ENCODE assay signal across 19 cellular contexts in the genomic region with DNA sequence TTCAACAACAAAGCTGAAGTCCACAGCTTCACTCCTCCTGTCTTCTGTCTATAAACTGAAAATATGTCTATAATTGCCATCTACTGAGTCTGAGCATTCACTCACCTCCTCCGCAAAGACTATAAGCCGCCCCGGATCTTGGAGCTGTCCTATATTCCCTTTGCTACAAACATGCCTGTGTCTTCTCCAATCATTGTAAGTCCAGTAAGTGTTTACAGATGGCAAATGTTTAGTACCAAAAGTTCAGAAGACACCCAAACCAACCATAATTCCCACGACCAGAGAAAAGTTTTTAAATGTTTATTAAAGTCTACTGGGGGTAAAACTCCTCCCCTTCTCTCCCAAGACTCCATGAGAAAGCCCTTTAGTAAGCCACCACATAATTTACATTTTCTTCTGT.
DNase-seq lines count a peak whose midpoint lies in the region; ATAC-seq, FAIRE-seq and TF ChIP-seq lines count a peak whose summit lies in the region.
"Had no signal": no experiment of that assay in that cellular context is flagged by ENCODE, and none has a peak within 500 bp of the region (broad histone marks: within the 10 kb centered on the region; RNA-seq: fewer than 3 reads in every experiment).

No MANE protein-coding gene starts in this region.

- H2AFZ ChIP-seq in H1 (ENCODE audit: low read length) (no peak overlapping the region), MM.1S (ENCODE audit: low read length) (no peak overlapping the region)
- H2AFZ ChIP-seq: PC-9 had no signal

- peak overlapping the region; percentile 29 for H2BK120ac ChIP-seq in H1 (replicated peaks; ENCODE audit: low read depth, low read length)

- no peak overlapping the region for H4K8ac ChIP-seq in H1 (ENCODE audit: extremely low read depth, insufficient read depth, low read length)

- no peak overlapping the region for H3K18ac ChIP-seq in H1 (ENCODE audit: extremely low read depth, low read length)

- no peak overlapping the region for H2BK20ac ChIP-seq in H1 (ENCODE audit: low read length)

- H3K27ac ChIP-seq in left ventricle myocardium inferior (replicated peaks): peak overlapping the region; percentile 78
- H3K27ac ChIP-seq in H1 (ENCODE audit: low read depth, low read length): no peak overlapping the region
- H3K27ac ChIP-seq in MM.1S (ENCODE audit: low read length): no peak overlapping the region
- H3K27ac ChIP-seq: PC-9, RWPE1 had no signal

- no peak overlapping the region for H4K91ac ChIP-seq in H1 (replicated peaks; ENCODE audit: insufficient read length, low read length)

- no peak overlapping the region for H2BK15ac ChIP-seq in H1 (ENCODE audit: low read length)

- no peak for TF ChIP-seq POLR2A in H1 (IDR thresholded peaks at IDR 0.05; ENCODE audit: control extremely low read depth in 1 of 2, low read depth in 2 of 2, low read length in 2 of 2)

- no peaks in the 10 kb centered on the region for H3K23me2 ChIP-seq in H1 (ENCODE audit: low read depth, low read length)

- no peak overlapping the region for H3K4me3 ChIP-seq in left ventricle myocardium inferior
- H3K4me3 ChIP-seq in H1 (ENCODE audit: extremely low read depth in 1 of 4, insufficient read depth in 2 of 4, low read depth in 3 of 4, low read length in 4 of 4): no peak overlapping the region
- no peak overlapping the region for H3K4me3 ChIP-seq in MM.1S (ENCODE audit: low read length)
- H3K4me3 ChIP-seq: PC-9 had no signal

- no peak overlapping the region for H4K5ac ChIP-seq in H1 (ENCODE audit: insufficient read length, low read depth, low read length)

- TF ChIP-seq RAD21 in H1 (IDR thresholded peaks at IDR 0.05 in 1 of 2, conservative IDR thresholded peaks at IDR 0.05 in 1 of 2; ENCODE audit: low read depth in 2 of 2, low read length in 2 of 2): no peak

- H3K79me2 ChIP-seq in H1 (ENCODE audit: control insufficient read depth in 1 of 2, insufficient read depth in 2 of 2, low read length in 2 of 2): no peaks in the 10 kb centered on the region
- no peaks in the 10 kb centered on the region for H3K79me2 ChIP-seq in MM.1S (ENCODE audit: low read length)

- no peak for ATAC-seq in left ventricle myocardium superior

- H2BK12ac ChIP-seq in H1 (ENCODE audit: low read depth, low read length): no peak overlapping the region

- WGBS in H1 (ENCODE audit: extremely low coverage in 1 of 2, insufficient coverage in 1 of 2, insufficient read length in 1 of 2, insufficient replicate concordance in 2 of 2, low coverage in 1 of 2, low lambda C conversion rate in 2 of 2, missing lambda C conversion rate in 1 of 2), 2 experiments: 86% methylated on average over 4 of the region's 4 CpGs; no CpG with 5 or more reads in 1 of the 2 experiments

- no peaks in the 10 kb centered on the region for H3K36me3 ChIP-seq in left ventricle myocardium inferior
- no peaks in the 10 kb centered on the region for H3K36me3 ChIP-seq in H1 (ENCODE audit: control insufficient read depth in 2 of 4, insufficient read depth in 4 of 4, low read length in 3 of 4)
- H3K36me3 ChIP-seq in MM.1S (replicated peaks; ENCODE audit: insufficient read depth, low read length): no peaks in the 10 kb centered on the region

- H3K9me2 ChIP-seq in MM.1S (replicated peaks; ENCODE audit: insufficient read depth, low read length): no peaks in the 10 kb centered on the region

- peaks cover 67% of the 10 kb centered on the region for H3K4me1 ChIP-seq in left ventricle myocardium inferior
- H3K4me1 ChIP-seq in H1 (replicated peaks in 1 of 4; ENCODE audit: control insufficient read depth in 3 of 4, insufficient read depth in 4 of 4, low read length in 3 of 4): peaks cover 0 to 3% (median 0%) of the 10 kb centered on the region in 4 experiments; a peak in 1 of 7 replicates
- no peaks in the 10 kb centered on the region for H3K4me1 ChIP-seq in MM.1S (ENCODE audit: low read length)

- H3K14ac ChIP-seq in H1 (ENCODE audit: insufficient read length): no peak overlapping the region

- no peak for TF ChIP-seq EP300 in H1 (IDR thresholded peaks at IDR 0.05; ENCODE audit: borderline replicate concordance in 1 of 2, low read depth in 2 of 2, low read length in 2 of 2)

- H3K56ac ChIP-seq in H1 (replicated peaks; ENCODE audit: insufficient read length, low read depth, low read length): no peak overlapping the region

- POLR2A ChIA-PET in H1 (lab: Charles Lee; ENCODE audit: partially characterized antibody): no interaction called here

- intact Hi-C loops in left ventricle myocardium inferior (cut with micrococcal nuclease): no loop called here
- intact Hi-C loops in left ventricle myocardium superior (cut with micrococcal nuclease): no loop called here

- DNase-seq in left ventricle myocardium inferior: no peak
- DNase-seq in left ventricle myocardium superior: no peak
- DNase-seq in H1 (ENCODE audit: low read depth in 1 of 2, low spot score in 2 of 2): no peak
- peak; percentile 25 for DNase-seq in left kidney (ENCODE audit: low read depth, low spot score)
- DNase-seq in MM.1S: no peak
- DNase-seq in NCI-H226: no peak
- DNase-seq in hepatic stellate cell (ENCODE audit: low spot score): no peak
- no peak for DNase-seq in activated T-cell treated with anti-CD3 and anti-CD28 coated beads, Interleukin-2, amount 50 U/mL, for 1 hour
- DNase-seq: 8988T; CD8-positive, alpha-beta memory T cell; KBM-7; MV-4-11; NCI-H1694 treated with DMSO at 0.1 percent for 48 hours; NCI-H2227 treated with DMSO at 0.1 percent for 48 hours; NCI-H524 treated with DMSO at 0.1 percent for 48 hours; PC-9 had no signal

- no peak for TF ChIP-seq CTCF in left ventricle myocardium inferior (IDR thresholded peaks at IDR 0.05; ENCODE audit: borderline replicate concordance)
- no peak for TF ChIP-seq CTCF in H1 (IDR thresholded peaks at IDR 0.05; ENCODE audit: control extremely low read depth in 1 of 3, insufficient read depth in 1 of 3, low read depth in 1 of 3, low read length in 3 of 3)
- TF ChIP-seq CTCF in MM.1S (IDR thresholded peaks at IDR 0.05; ENCODE audit: low read length): no peak

- FAIRE-seq in H1 (lab: Jason Lieb, UNC): no peak
- FAIRE-seq: GM12892, GM18507 had no signal

- no peak overlapping the region for H3K4me2 ChIP-seq in H1 (ENCODE audit: insufficient read depth in 1 of 2, low read depth in 2 of 2, low read length in 2 of 2)
- H3K4me2 ChIP-seq in MM.1S (ENCODE audit: low read depth, low read length): no peak overlapping the region
- H3K4me2 ChIP-seq: PC-9 had no signal

- H2BK5ac ChIP-seq in H1 (ENCODE audit: low read depth, low read length): no peak overlapping the region

- no peaks in the 10 kb centered on the region for H3K9me3 ChIP-seq in left ventricle myocardium inferior (replicated peaks)
- H3K9me3 ChIP-seq in H1 (ENCODE audit: insufficient read depth in 2 of 2, low read depth in 1 of 2, low read length in 1 of 2): no peaks in the 10 kb centered on the region
- no peaks in the 10 kb centered on the region for H3K9me3 ChIP-seq in MM.1S (replicated peaks; ENCODE audit: insufficient read depth, low read length)

- H4K20me1 ChIP-seq in H1 (replicated peaks in 1 of 2; ENCODE audit: control insufficient read depth in 1 of 2, insufficient read depth in 2 of 2, low read length in 2 of 2): no peaks in the 10 kb centered on the region
- H4K20me1 ChIP-seq in MM.1S (ENCODE audit: insufficient read depth, low read length): no peaks in the 10 kb centered on the region

- H3F3A ChIP-seq in MM.1S (ENCODE audit: insufficient read depth, low read length): no peaks in the 10 kb centered on the region

- H3K9ac ChIP-seq in H1 (replicated peaks in 1 of 4; ENCODE audit: extremely low read depth in 1 of 4, low read depth in 3 of 4, low read length in 3 of 4) (no peak overlapping the region), MM.1S (ENCODE audit: low read length) (no peak overlapping the region)

- H3K4ac ChIP-seq in H1 (replicated peaks; ENCODE audit: insufficient read length, low read depth, low read length): no peak overlapping the region

- CTCF ChIA-PET in H1 (lab: Charles Lee; ENCODE audit: partially characterized antibody): interaction anchor here (1.1 to 1.5 kb wide), 2 partner anchors 42 to 323 kb away, joined by 3 read pairs; no protein-coding TSS in a partner anchor

- H3K27me3 ChIP-seq in left ventricle myocardium inferior (ENCODE audit: low read depth) (no peaks in the 10 kb centered on the region), H1 (replicated peaks in 1 of 4; ENCODE audit: control insufficient read depth in 3 of 4, extremely low read depth in 1 of 4, insufficient read depth in 3 of 4, low read length in 3 of 4) (no peaks in the 10 kb centered on the region), MM.1S (replicated peaks; ENCODE audit: insufficient read depth, low read length) (no peaks in the 10 kb centered on the region)

- H3K23ac ChIP-seq in H1 (ENCODE audit: insufficient read length): no peak overlapping the region

- H2AK5ac ChIP-seq in H1 (ENCODE audit: low read depth, low read length): no peak overlapping the region

- no peaks in the 10 kb centered on the region for H3K79me1 ChIP-seq in H1 (ENCODE audit: low read depth, low read length)

TF ChIP-seq in H1, 55 proteins besides CTCF, POLR2A, EP300 and RAD21:
- no peak for TF ChIP-seq HDAC2 (IDR thresholded peaks at IDR 0.05; ENCODE audit: borderline replicate concordance in 1 of 2, low read depth in 2 of 2, low read length in 2 of 2)
- TF ChIP-seq SP2 (IDR thresholded peaks at IDR 0.05; ENCODE audit: low read length): no peak
